Comparison of ENCODE assay signal across 19 cellular contexts in genomic region chr16:84808812-84809211, GRCh38. TPM values are rescaled to one million over a fixed set of nuclear protein-coding genes. Genes with fewer than 3 reads are reported as not detected.
DNase-seq lines count a peak whose midpoint lies in the region; ATAC-seq and TF ChIP-seq lines count a peak whose summit lies in the region.
"Had no signal": no experiment of that assay in that cellular context is flagged by ENCODE, and none has a peak within 500 bp of the region (broad histone marks: within the 10 kb centered on the region; RNA-seq: fewer than 3 reads in every experiment).

No MANE protein-coding gene starts in this region.

- intact Hi-C loops in mucosa of descending colon (cut with DNase I, micrococcal nuclease): no loop called here

- H3K4me1 Mint-ChIP-seq in activated naive CD4-positive, alpha-beta T cell treated with anti-CD3 and anti-CD28 coated beads, Interleukin-2, amount 10 ng/mL, durations not matched to agents 7 days and 5 days: peaks cover 42% of the 10 kb centered on the region
- H3K4me1 Mint-ChIP-seq in HFFc6 (ENCODE audit: low read depth): peaks cover 31% of the 10 kb centered on the region
- H3K4me1 Mint-ChIP-seq: GM23338 had no signal

- no peak overlapping the region for H3K4me3 Mint-ChIP-seq in activated naive CD4-positive, alpha-beta T cell treated with anti-CD3 and anti-CD28 coated beads, Interleukin-2, amount 10 ng/mL, durations not matched to agents 7 days and 5 days
- H3K4me3 Mint-ChIP-seq in HFFc6: no peak overlapping the region
- H3K4me3 Mint-ChIP-seq: CD8-positive, alpha-beta T cell; GM23338 had no signal

- no peak for DNase-seq in activated naive CD4-positive, alpha-beta T cell treated with anti-CD3 and anti-CD28 coated beads, Interleukin-2, amount 10 ng/mL, durations not matched to agents 7 days and 5 days
- no peak for DNase-seq in activated naive CD4-positive, alpha-beta T cell treated with anti-CD3 and anti-CD28 coated beads, Interleukin-2, amount 50 U/mL, for 16 hours
- DNase-seq in MV-4-11 (lab: John Stamatoyannopoulos, UW): peak; percentile 25
- DNase-seq in mucosa of descending colon: peak in 2 of 3 donors; percentile 17 to 28
- no peak for DNase-seq in HK-2 (ENCODE audit: unreplicated experiment)
- DNase-seq in OCI-M2 (lab: John Stamatoyannopoulos, UW; ENCODE audit: unreplicated experiment): no peak
- DNase-seq in HFFc6: no peak
- DNase-seq: BE2C; Calu3; CD8-positive, alpha-beta T cell; HCEC 1CT; KG1; NCI-H1417 treated with DMSO at 0.1 percent for 48 hours; NCI-H2029 treated with DMSO at 0.1 percent for 48 hours; NCI-H446 treated with DMSO at 0.1 percent for 48 hours; NCI-H69; SK-N-SH had no signal

- no peaks in the 10 kb centered on the region for H3K4me1 ChIP-seq in mucosa of descending colon (ENCODE audit: low read depth)

- no peaks in the 10 kb centered on the region for H3K36me3 Mint-ChIP-seq in activated naive CD4-positive, alpha-beta T cell treated with anti-CD3 and anti-CD28 coated beads, Interleukin-2, amount 10 ng/mL, durations not matched to agents 7 days and 5 days
- H3K36me3 Mint-ChIP-seq in HFFc6 (ENCODE audit: low read depth): no peaks in the 10 kb centered on the region
- H3K36me3 Mint-ChIP-seq: CD8-positive, alpha-beta T cell had no signal

- H3K27ac Mint-ChIP-seq in activated naive CD4-positive, alpha-beta T cell treated with anti-CD3 and anti-CD28 coated beads, Interleukin-2, amount 10 ng/mL, durations not matched to agents 7 days and 5 days: peak overlapping the region; percentile 30
- no peak overlapping the region; the same call in 1 of the 2 replicates for H3K27ac Mint-ChIP-seq in HFFc6
- H3K27ac Mint-ChIP-seq: CD8-positive, alpha-beta T cell; GM23338 had no signal

- H3K36me3 ChIP-seq in mucosa of descending colon (ENCODE audit: low read depth): no peaks in the 10 kb centered on the region
- H3K36me3 ChIP-seq: BE2C had no signal

- H3K4me3 ChIP-seq in mucosa of descending colon: no peak overlapping the region
- H3K4me3 ChIP-seq: GM23338 had no signal

- CTCF ChIA-PET in activated naive CD4-positive, alpha-beta T cell treated with anti-CD3 and anti-CD28 coated beads, Interleukin-2, amount 10 ng/mL, durations not matched to agents 7 days and 5 days (lab: Charles Lee): interaction anchor here (0.9 kb wide), 1 partner anchor 10 kb away, joined by 3 read pairs; no protein-coding TSS in a partner anchor

- H3K27me3 Mint-ChIP-seq in activated naive CD4-positive, alpha-beta T cell treated with anti-CD3 and anti-CD28 coated beads, Interleukin-2, amount 10 ng/mL, durations not matched to agents 7 days and 5 days: peaks cover 50% of the 10 kb centered on the region
- H3K27me3 Mint-ChIP-seq in HFFc6 (ENCODE audit: insufficient read depth): peaks cover 3% of the 10 kb centered on the region

- TF ChIP-seq CTCF in mucosa of descending colon (IDR thresholded peaks at IDR 0.05) (no peak), HFFc6 (IDR thresholded peaks at IDR 0.05) (no peak)

- no peaks in the 10 kb centered on the region for H3K9me3 ChIP-seq in mucosa of descending colon
- H3K9me3 ChIP-seq: BE2C, SK-N-SH had no signal

- ATAC-seq in mucosa of descending colon: no peak
- ATAC-seq: CD8-positive, alpha-beta T cell; GM23338; Right ventricle myocardium inferior had no signal

- H3K9me3 Mint-ChIP-seq in activated naive CD4-positive, alpha-beta T cell treated with anti-CD3 and anti-CD28 coated beads, Interleukin-2, amount 10 ng/mL, durations not matched to agents 7 days and 5 days: no peaks in the 10 kb centered on the region
- H3K9me3 Mint-ChIP-seq in HFFc6: no peaks in the 10 kb centered on the region
- H3K9me3 Mint-ChIP-seq: CD8-positive, alpha-beta T cell had no signal

RNA-seq across cellular contexts. Expression of gene CRISPLD2, which starts 11.0 kb away (rescaled TPM):
- 100 to 1,000 TPM in 1 of 3 donors, 10 to 100 TPM in 2; 10.5 to 114 (median 38.7) TPM for total RNA-seq in mucosa of descending colon
- total RNA-seq in HFFc6 (2021; fragmentation: NEBNext Ultra II Directional; extraction: Animal tissue kit (Norgen Biotek cat#: 25700)): 10 to 100 TPM; 12.2 to 15.5 (median 13.6) TPM

Comparison
In these comparisons a context has a peak if more than half of its experiments do, and no peak if none do; other contexts are left out.
1. DNase-seq: peak in MV-4-11 (single experiment) and mucosa of descending colon (2 of 3); none in activated naive CD4-positive, alpha-beta T cell treated with anti-CD3 and anti-CD28 coated beads, Interleukin-2, amount 10 ng/mL, durations not matched to agents 7 days and 5 days (single experiment), activated naive CD4-positive, alpha-beta T cell treated with anti-CD3 and anti-CD28 coated beads, Interleukin-2, amount 50 U/mL, for 16 hours (single experiment), HK-2 (single experiment), OCI-M2 (single experiment) and HFFc6 (single experiment).